8 cellular contexts compared by ENCODE assay signal in the genomic region with DNA sequence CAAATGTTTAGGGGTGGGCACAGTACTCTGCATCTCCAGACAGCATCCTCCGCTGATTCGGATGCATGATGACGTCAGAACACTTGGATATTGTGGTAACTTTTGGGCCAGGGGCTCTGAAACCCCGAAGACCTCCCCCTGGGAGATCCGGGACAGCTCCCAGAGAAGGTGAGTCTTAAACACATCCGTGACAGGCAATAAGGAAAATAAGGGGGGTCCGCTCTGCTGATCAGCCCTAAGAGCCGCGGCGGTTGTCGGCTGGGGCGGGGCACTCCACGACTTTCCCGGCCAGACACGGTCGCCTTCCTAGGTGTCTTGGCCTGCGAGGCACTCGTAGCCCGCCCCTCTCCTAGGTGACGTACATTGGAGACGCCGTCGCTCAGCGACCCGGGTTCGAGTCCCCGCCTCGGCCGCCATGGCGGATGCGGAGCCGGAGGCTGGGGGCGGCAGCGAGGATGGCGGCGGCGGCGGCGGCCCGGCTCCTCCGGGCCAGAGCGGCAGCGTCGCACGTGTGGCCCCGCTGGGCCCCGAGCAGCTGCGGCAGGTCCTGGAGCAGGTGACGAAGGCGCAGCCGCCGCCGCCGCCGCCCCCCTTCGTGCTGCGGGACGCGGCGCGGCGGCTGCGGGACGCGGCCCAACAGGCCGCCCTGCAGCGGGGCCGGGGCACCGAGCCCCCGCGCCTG. TPM values are rescaled to one million over a fixed set of nuclear protein-coding genes. Genes with fewer than 3 reads are reported as not detected.
DNase-seq lines count a peak whose midpoint lies in the region; ATAC-seq and FAIRE-seq lines count a peak whose summit lies in the region.

A gene (plus strand): TSS at position 396 of the 682 bp plus-strand sequence. CDS start 20 bp downstream, at position 416.

- peak within 1 kb of the TSS; percentile 92 for H3K4me3 Mint-ChIP-seq in activated CD4-positive, alpha-beta T cell treated with anti-CD3 and anti-CD28 coated beads for 36 hours

- ATAC-seq in HG03457 (IDR thresholded peaks at IDR 0.05; ENCODE audit: unreplicated experiment) = peak; percentile 43
- ATAC-seq in activated CD4-positive, alpha-beta T cell treated with anti-CD3 and anti-CD28 coated beads for 36 hours = peak; percentile 72

- H3K36me3 Mint-ChIP-seq in activated CD4-positive, alpha-beta T cell treated with anti-CD3 and anti-CD28 coated beads for 36 hours (ENCODE audit: low read depth) = peaks cover 1% of the 10 kb centered on the region

- peak; percentile 75 for FAIRE-seq in GM19239 (lab: Jason Lieb, UNC)

- peaks cover 50% of the 10 kb centered on the region for H3K4me1 Mint-ChIP-seq in activated CD4-positive, alpha-beta T cell treated with anti-CD3 and anti-CD28 coated beads for 36 hours

- no peaks in the 10 kb centered on the region for H3K27me3 Mint-ChIP-seq in activated CD4-positive, alpha-beta T cell treated with anti-CD3 and anti-CD28 coated beads for 36 hours

- DNase-seq in AML-193 (lab: John Stamatoyannopoulos, UW) = peak; percentile 80 to 81
- DNase-seq in GM19239 (ENCODE audit: insufficient read length, low spot score) = peak; percentile 96
- DNase-seq in NCI-H526 (lab: John Stamatoyannopoulos, UW) = peak; percentile 71 to 93
- DNase-seq in activated CD4-positive, alpha-beta T cell treated with anti-CD3 and anti-CD28 coated beads for 36 hours = peak; percentile 97
- DNase-seq in cerebellum (ENCODE audit: low spot score) = peak; percentile 92
- peak; percentile 65 for DNase-seq in kidney glomerular epithelial cell (lab: John Stamatoyannopoulos, UW)
- peak; percentile 88 to 94 for DNase-seq in stimulated activated CD4-positive, alpha-beta T cell treated with anti-CD3 and anti-CD28 coated beads, Interleukin-15, amount 100 ng/mL, for 48 hours (ENCODE audit: low read depth in 2 of 2)

- intact Hi-C loops in activated CD4-positive, alpha-beta T cell treated with anti-CD3 and anti-CD28 coated beads for 36 hours (cut with DNase I, micrococcal nuclease) = loop anchor here (1.0 to 10.0 kb wide), 13 partner anchors 43 to 1015 kb away; a partner anchor contains a TSS

- POLR2A ChIA-PET in activated CD4-positive, alpha-beta T cell treated with anti-CD3 and anti-CD28 coated beads for 36 hours (lab: Charles Lee) = no interaction called here

- peak within 1 kb of the TSS; percentile 98 for H3K27ac Mint-ChIP-seq in activated CD4-positive, alpha-beta T cell treated with anti-CD3 and anti-CD28 coated beads for 36 hours

- CTCF ChIA-PET in activated CD4-positive, alpha-beta T cell treated with anti-CD3 and anti-CD28 coated beads for 36 hours (lab: Charles Lee) = interaction anchor here (0.6 to 1.4 kb wide), 7 partner anchors 11 to 511 kb away, joined by 3 to 6 read pairs (median 4); a partner anchor contains a TSS

- H3K9me3 Mint-ChIP-seq in activated CD4-positive, alpha-beta T cell treated with anti-CD3 and anti-CD28 coated beads for 36 hours (ENCODE audit: low read depth) = no peaks in the 10 kb centered on the region

RNA-seq across cellular contexts. Expression of the gene that starts here (rescaled TPM):
- total RNA-seq in activated CD4-positive, alpha-beta T cell treated with anti-CD3 and anti-CD28 coated beads for 36 hours = 10 to 100 TPM; 15.4 to 16.4 TPM
- 13.2 TPM for total RNA-seq in cerebellum

Comparison
In these comparisons a context has a peak if more than half of its experiments do, and no peak if none do; other contexts are left out.
1. Peak in every context shown above with its lines: DNase-seq and ATAC-seq.